ENCODE assay signal across 9 cellular contexts in genomic region chr3:117278424-117279190, GRCh38.
DNase-seq lines count a peak whose midpoint lies in the region; ATAC-seq, FAIRE-seq and TF ChIP-seq lines count a peak whose summit lies in the region.
"Had no signal": no experiment of that assay in that cellular context is flagged by ENCODE, and none has a peak within 500 bp of the region (broad histone marks: within the 10 kb centered on the region; RNA-seq: fewer than 3 reads in every experiment).

No MANE protein-coding gene starts in this region.

- 20 to 37% (median 27%) methylated on average over 5 of the region's 5 CpGs for WGBS in adrenal gland, 4 donors

- no peak for FAIRE-seq in D721Med (lab: Jason Lieb, UNC)

- H3K27me3 ChIP-seq in adrenal gland, result no peaks in the 10 kb centered on the region

- H3K27ac Mint-ChIP-seq in activated naive CD4-positive, alpha-beta T cell treated with anti-CD3 and anti-CD28 coated beads, Interleukin-2, amount 10 ng/mL, durations not matched to agents 7 days and 5 days, result no peak overlapping the region

- no peaks in the 10 kb centered on the region for H3K4me1 Mint-ChIP-seq in activated naive CD4-positive, alpha-beta T cell treated with anti-CD3 and anti-CD28 coated beads, Interleukin-2, amount 10 ng/mL, durations not matched to agents 7 days and 5 days

- no peaks in the 10 kb centered on the region for H3K36me3 ChIP-seq in adrenal gland (replicated peaks in 1 of 2)

- no peaks in the 10 kb centered on the region for H3K36me3 Mint-ChIP-seq in activated naive CD4-positive, alpha-beta T cell treated with anti-CD3 and anti-CD28 coated beads, Interleukin-2, amount 10 ng/mL, durations not matched to agents 7 days and 5 days

- DNase-seq in NCI-H146 (lab: John Stamatoyannopoulos, UW) (peak; percentile 4), NCI-H146 treated with DMSO at 0.1 percent for 48 hours (lab: John Stamatoyannopoulos, UW; ENCODE audit: unreplicated experiment) (no peak), adrenal gland (peak; percentile 45 to 82 (median 63)), stromal cell of bone marrow (ENCODE audit: low read depth) (peak; percentile 7), GM10266 (ENCODE audit: extremely low spot score) (no peak), D721Med (ENCODE audit: insufficient read length, low spot score) (no peak)
- no peak for DNase-seq in activated naive CD4-positive, alpha-beta T cell treated with anti-CD3 and anti-CD28 coated beads, Interleukin-2, amount 10 ng/mL, durations not matched to agents 7 days and 5 days
- DNase-seq: effector memory CD4-positive, alpha-beta T cell had no signal

- no peaks in the 10 kb centered on the region for H3K9me3 ChIP-seq in adrenal gland (replicated peaks in 1 of 3)

- H3K4me3 Mint-ChIP-seq in activated naive CD4-positive, alpha-beta T cell treated with anti-CD3 and anti-CD28 coated beads, Interleukin-2, amount 10 ng/mL, durations not matched to agents 7 days and 5 days, result no peak overlapping the region

- CTCF ChIA-PET in activated naive CD4-positive, alpha-beta T cell treated with anti-CD3 and anti-CD28 coated beads, Interleukin-2, amount 10 ng/mL, durations not matched to agents 7 days and 5 days (lab: Charles Lee), result no interaction called here

- H3K9me3 Mint-ChIP-seq in activated naive CD4-positive, alpha-beta T cell treated with anti-CD3 and anti-CD28 coated beads, Interleukin-2, amount 10 ng/mL, durations not matched to agents 7 days and 5 days, result no peaks in the 10 kb centered on the region

- no peaks in the 10 kb centered on the region for H3K27me3 Mint-ChIP-seq in activated naive CD4-positive, alpha-beta T cell treated with anti-CD3 and anti-CD28 coated beads, Interleukin-2, amount 10 ng/mL, durations not matched to agents 7 days and 5 days

- no peak overlapping the region for H3K27ac ChIP-seq in adrenal gland

- peak; percentile 94 for ATAC-seq in HG03095 (IDR thresholded peaks at IDR 0.05; ENCODE audit: unreplicated experiment)

- TF ChIP-seq POLR2A in adrenal gland (IDR thresholded peaks at IDR 0.05), result no peak

- intact Hi-C loops in adrenal gland (cut with DNase I), result no loop called here

- TF ChIP-seq CTCF in adrenal gland (IDR thresholded peaks at IDR 0.05) (no peak), GM10266 (IDR thresholded peaks at IDR 0.05; ENCODE audit: control insufficient read depth, insufficient read depth, low read depth, missing control alignments) (no peak), D721Med (IDR thresholded peaks at IDR 0.05; ENCODE audit: insufficient read depth, missing control alignments) (no peak)

- H3K4me1 ChIP-seq in adrenal gland (replicated peaks in 1 of 2), result peaks cover 11 to 22% of the 10 kb centered on the region in 2 donors

- H3K4me3 ChIP-seq in adrenal gland, result no peak overlapping the region

Comparison
In these comparisons a context has a peak if more than half of its experiments do, and no peak if none do; other contexts are left out.
1. DNase-seq: peak in NCI-H146 (single experiment), adrenal gland (7 of 7) and stromal cell of bone marrow (single experiment); none in NCI-H146 treated with DMSO at 0.1 percent for 48 hours (single experiment), activated naive CD4-positive, alpha-beta T cell treated with anti-CD3 and anti-CD28 coated beads, Interleukin-2, amount 10 ng/mL, durations not matched to agents 7 days and 5 days (single experiment), GM10266 (single experiment) and D721Med (single experiment).